ENCODE assay signal across 22 cellular contexts in the genomic region with DNA sequence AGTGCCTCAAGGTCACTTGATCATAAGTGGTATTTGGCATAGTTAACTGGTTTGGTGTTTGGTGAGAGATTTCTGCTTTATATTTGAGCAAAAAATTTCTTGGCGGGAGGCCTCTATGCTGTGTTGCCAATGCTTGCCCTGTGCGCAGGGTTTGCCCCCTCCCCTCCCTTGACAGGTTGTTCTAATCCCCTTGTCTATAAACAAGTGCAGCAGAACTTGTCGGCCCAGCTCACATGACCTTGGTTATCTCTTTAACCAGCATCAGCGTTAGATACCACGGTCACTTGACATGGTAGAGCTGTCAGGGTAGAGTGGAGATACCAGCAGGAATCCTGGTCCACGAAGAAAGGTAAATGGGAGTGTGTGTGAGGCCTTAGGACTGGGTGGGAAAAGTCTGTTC. TPM values are rescaled to one million over a fixed set of nuclear protein-coding genes. Genes with fewer than 3 reads are reported as not detected.
DNase-seq lines count a peak whose midpoint lies in the region; ATAC-seq, FAIRE-seq and TF ChIP-seq lines count a peak whose summit lies in the region.
"Had no signal": no experiment of that assay in that cellular context is flagged by ENCODE, and none has a peak within 500 bp of the region (broad histone marks: within the 10 kb centered on the region; RNA-seq: fewer than 3 reads in every experiment).

No MANE protein-coding gene starts in this region.

- H3K36me3 Mint-ChIP-seq in endothelial cell (ENCODE audit: low read depth, unreplicated experiment) (peaks cover 6% of the 10 kb centered on the region), memory B cell (peaks cover 9% of the 10 kb centered on the region)

- no peak overlapping the region for H2AFZ ChIP-seq in MM.1S (ENCODE audit: low read length)

- no peaks in the 10 kb centered on the region; the same call in 1 of the 2 replicates for H4K20me1 ChIP-seq in MM.1S (ENCODE audit: insufficient read depth, low read length)

- peak overlapping the region; percentile 30 for H3K27ac Mint-ChIP-seq in endothelial cell (ENCODE audit: unreplicated experiment)
- H3K27ac Mint-ChIP-seq in memory B cell = peak overlapping the region; percentile 45
- H3K27ac Mint-ChIP-seq: activated T-helper 2 cell treated with anti-CD3 and anti-CD28 coated beads, Interferon-gamma antibody, Interleukin-2, Interleukin-4, amounts not matched to agents 10 μg/mL and 5 μg/mL and 100 μg/mL, durations not matched to agents 14 hours and 24 hours and 36 hours had no signal

- H3K9me3 Mint-ChIP-seq in endothelial cell (ENCODE audit: unreplicated experiment) (no peaks in the 10 kb centered on the region), memory B cell (no peaks in the 10 kb centered on the region)
- H3K9me3 Mint-ChIP-seq: activated T-helper 2 cell treated with anti-CD3 and anti-CD28 coated beads, Interferon-gamma antibody, Interleukin-2, Interleukin-4, amounts not matched to agents 10 μg/mL and 5 μg/mL and 100 μg/mL, durations not matched to agents 14 hours and 24 hours and 36 hours; central memory CD8-positive, alpha-beta T cell had no signal

- FAIRE-seq in RCC 7860 (lab: Jason Lieb, UNC) (no peak), small intestine (lab: Jason Lieb, UNC) (no peak)
- FAIRE-seq: kidney had no signal

- peaks cover 1% of the 10 kb centered on the region for H3K27me3 Mint-ChIP-seq in endothelial cell (ENCODE audit: unreplicated experiment)
- no peaks in the 10 kb centered on the region for H3K27me3 Mint-ChIP-seq in memory B cell
- H3K27me3 Mint-ChIP-seq: central memory CD8-positive, alpha-beta T cell had no signal

- H3K27me3 ChIP-seq in stomach smooth muscle (ENCODE audit: control insufficient read depth in 1 of 2, insufficient read depth in 2 of 2, low read length in 2 of 2) (no peaks in the 10 kb centered on the region), small intestine (ENCODE audit: control insufficient read depth in 2 of 2, insufficient read depth in 2 of 2, low read length in 2 of 2) (no peaks in the 10 kb centered on the region), MM.1S (replicated peaks; ENCODE audit: insufficient read depth, low read length) (no peaks in the 10 kb centered on the region)

- H3K79me2 ChIP-seq in MM.1S (ENCODE audit: low read length) = peaks cover 87% of the 10 kb centered on the region

- peaks cover 22% of the 10 kb centered on the region for H3F3A ChIP-seq in MM.1S (ENCODE audit: insufficient read depth, low read length)

- H3K4me2 ChIP-seq in MM.1S (ENCODE audit: low read depth, low read length) = no peak overlapping the region

- H3K9me3 ChIP-seq in stomach smooth muscle (ENCODE audit: control insufficient read depth in 2 of 2, low read length in 2 of 2) (no peaks in the 10 kb centered on the region), small intestine (ENCODE audit: control insufficient read depth, low read depth) (no peaks in the 10 kb centered on the region), MM.1S (replicated peaks; ENCODE audit: insufficient read depth, low read length) (no peaks in the 10 kb centered on the region)

- TF ChIP-seq CTCF in endothelial cell (IDR thresholded peaks at IDR 0.05; ENCODE audit: unreplicated experiment) = no peak
- TF ChIP-seq CTCF in MM.1S (IDR thresholded peaks at IDR 0.05; ENCODE audit: low read length) = no peak

- WGBS in small intestine, 3 donors = 35 to 66% (median 55%) methylated on average over 6 of the region's 6 CpGs

- peak overlapping the region; percentile 18 for H3K27ac ChIP-seq in stomach smooth muscle (ENCODE audit: low read length)
- no peak overlapping the region for H3K27ac ChIP-seq in small intestine (ENCODE audit: low read depth in 1 of 2, low read length in 1 of 2)
- H3K27ac ChIP-seq in MM.1S (ENCODE audit: low read length) = no peak overlapping the region

- peaks cover 56% of the 10 kb centered on the region for H3K4me1 Mint-ChIP-seq in endothelial cell (ENCODE audit: unreplicated experiment)
- H3K4me1 Mint-ChIP-seq in memory B cell = peaks cover 34% of the 10 kb centered on the region

- DNase-seq in OCI-M1 (lab: John Stamatoyannopoulos, UW) (peak; percentile 66), endothelial cell (ENCODE audit: low spot score) (no peak), memory B cell (ENCODE audit: low spot score in 2 of 2) (no peak), RCC 7860 (ENCODE audit: low spot score) (no peak), small intestine (no peak), MM.1S (no peak)
- DNase-seq: effector CD8-positive, alpha-beta T cell; GDM1; HCEC 1CT; hippocampal formation; MV-4-11; NCI-H1930; NCI-H524; nucleus accumbens; SIG-M5; stimulated activated CD4-positive, alpha-beta T cell treated with anti-CD3 and anti-CD28 coated beads, Interleukin-2, amount 100 ng/mL, for 24 hours; T-helper 2 cell had no signal

- H3K4me3 ChIP-seq in stomach smooth muscle (ENCODE audit: low read length in 2 of 2) = no peak overlapping the region
- H3K4me3 ChIP-seq in small intestine (ENCODE audit: low read depth in 1 of 2, low read length in 2 of 2) = no peak overlapping the region
- H3K4me3 ChIP-seq in MM.1S (ENCODE audit: low read length) = no peak overlapping the region

- no peak for ATAC-seq in memory B cell (ENCODE audit: low read depth)

- H3K9ac ChIP-seq in stomach smooth muscle (ENCODE audit: low read length in 2 of 2) (no peak overlapping the region), MM.1S (ENCODE audit: low read length) (no peak overlapping the region)

- no peak overlapping the region for H3K4me3 Mint-ChIP-seq in endothelial cell (ENCODE audit: unreplicated experiment)
- H3K4me3 Mint-ChIP-seq in memory B cell = no peak overlapping the region
- H3K4me3 Mint-ChIP-seq: central memory CD8-positive, alpha-beta T cell had no signal

- H3K9me2 ChIP-seq in MM.1S (replicated peaks; ENCODE audit: insufficient read depth, low read length) = no peaks in the 10 kb centered on the region

- H3K36me3 ChIP-seq in stomach smooth muscle (ENCODE audit: control insufficient read depth in 2 of 2, insufficient read depth in 2 of 2, low read length in 2 of 2) (peaks cover 0 to 6% of the 10 kb centered on the region in 2 donors), small intestine (ENCODE audit: control insufficient read depth in 2 of 2, insufficient read depth in 2 of 2, low read length in 2 of 2) (no peaks in the 10 kb centered on the region), MM.1S (replicated peaks; ENCODE audit: insufficient read depth, low read length) (no peaks in the 10 kb centered on the region)

- peaks cover 51% of the 10 kb centered on the region for H3K4me1 ChIP-seq in stomach smooth muscle (ENCODE audit: control insufficient read depth, insufficient read depth, low read length)
- H3K4me1 ChIP-seq in small intestine (ENCODE audit: control insufficient read depth in 2 of 2, insufficient read depth in 1 of 2, low read depth in 1 of 2, low read length in 1 of 2) = peaks cover 16 to 27% of the 10 kb centered on the region in 2 donors
- peaks cover 27% of the 10 kb centered on the region for H3K4me1 ChIP-seq in MM.1S (ENCODE audit: low read length)

RNA-seq across cellular contexts. Expression of a gene that starts 35.6 kb away (rescaled TPM):
- total RNA-seq in endothelial cell (ENCODE audit: unreplicated experiment) = 42.6 TPM
- polyA plus RNA-seq in small intestine = 10 to 100 TPM; 25.9 to 29.5 (median 26.6) TPM

RNA-seq across cellular contexts. Expression of a gene that starts 42.5 kb away (rescaled TPM):
- total RNA-seq in endothelial cell (ENCODE audit: unreplicated experiment) = 9.3 TPM
- 1 to 10 TPM in 2 of 3 donors, not detected in 1; 1.3 to 2.1 TPM for polyA plus RNA-seq in small intestine
- total RNA-seq: mononuclear cell had no signal
